9 cellular contexts compared by ENCODE assay signal in the genomic region with DNA sequence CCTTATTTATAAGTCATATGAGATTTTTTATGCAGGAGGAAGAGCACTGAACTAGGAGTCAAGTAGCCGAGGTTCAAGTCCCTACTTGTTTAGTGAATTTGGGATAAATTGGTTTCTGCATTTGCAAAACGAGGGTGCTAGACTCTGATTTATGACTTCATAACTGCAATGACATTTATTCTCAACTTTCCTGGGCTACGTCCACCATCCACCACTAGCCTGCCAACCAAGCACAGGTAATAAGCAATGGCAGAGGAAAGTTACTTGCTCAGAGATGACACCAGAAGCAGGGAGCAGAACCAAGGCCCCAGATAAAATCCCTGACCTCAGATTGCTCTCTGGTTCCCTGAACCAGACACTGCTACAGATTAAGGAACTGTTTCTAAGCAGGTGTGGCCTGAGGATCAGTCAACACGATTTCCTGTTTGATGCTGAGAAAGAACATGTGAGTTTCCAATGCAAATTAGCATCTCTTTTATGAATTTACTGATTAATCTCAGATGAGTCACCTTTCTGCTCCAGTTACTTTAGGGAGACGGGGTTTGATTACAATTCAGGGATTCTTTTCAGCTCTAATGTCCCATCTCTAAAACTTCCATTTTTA. TPM values are rescaled to one million over a fixed set of nuclear protein-coding genes. Genes with fewer than 3 reads are reported as not detected.
A peak's percentile ranks its signal among the peaks of the same experiment; 100 is the strongest.
DNase-seq lines count a peak whose midpoint lies in the region; ATAC-seq and TF ChIP-seq lines count a peak whose summit lies in the region.
"Had no signal": no experiment of that assay in that cellular context is flagged by ENCODE, and none has a peak within 500 bp of the region (broad histone marks: within the 10 kb centered on the region; RNA-seq: fewer than 3 reads in every experiment).

No MANE protein-coding gene starts in this region.

- peaks cover 4% of the 10 kb centered on the region for H3K4me1 Mint-ChIP-seq in activated T-helper 2 cell treated with anti-CD3 and anti-CD28 coated beads, Interferon-gamma antibody, Interleukin-2, Interleukin-4, amounts not matched to agents 10 μg/mL and 5 μg/mL and 100 μg/mL, durations not matched to agents 14 hours and 24 hours and 36 hours (ENCODE audit: low read depth)
- H3K4me1 Mint-ChIP-seq in endodermal cell = peaks cover 36% of the 10 kb centered on the region
- H3K4me1 Mint-ChIP-seq: central memory CD8-positive, alpha-beta T cell had no signal

- ATAC-seq in HG02798 (IDR thresholded peaks at IDR 0.05; ENCODE audit: poor library complexity, unreplicated experiment) = peak; percentile 73
- peak in 3 of 4 donors; percentile 40 to 48 (median 45) for ATAC-seq in psoas muscle

- H4K20me1 ChIP-seq in OCI-LY3 (ENCODE audit: insufficient read depth, low read length) = no peaks in the 10 kb centered on the region

- intact Hi-C loops in psoas muscle (cut with DNase I) = loop anchor here in 1 of 2 donors (5.0 kb wide), 1 partner anchor 51 kb away; the partner anchor contains the start of gene PLPP3
- intact Hi-C loops in activated T-helper 2 cell treated with anti-CD3 and anti-CD28 coated beads, Interferon-gamma antibody, Interleukin-2, Interleukin-4, amounts not matched to agents 10 μg/mL and 5 μg/mL and 100 μg/mL, durations not matched to agents 14 hours and 24 hours and 36 hours (cut with micrococcal nuclease) = no loop called here

- no peak for TF ChIP-seq CTCF in OCI-LY3 (IDR thresholded peaks at IDR 0.05; ENCODE audit: low read depth, low read length)
- TF ChIP-seq CTCF in psoas muscle (IDR thresholded peaks at IDR 0.05) = no peak
- no peak for TF ChIP-seq CTCF in endodermal cell (conservative IDR thresholded peaks at IDR 0.05)

- H3K9me3 Mint-ChIP-seq in activated T-helper 2 cell treated with anti-CD3 and anti-CD28 coated beads, Interferon-gamma antibody, Interleukin-2, Interleukin-4, amounts not matched to agents 10 μg/mL and 5 μg/mL and 100 μg/mL, durations not matched to agents 14 hours and 24 hours and 36 hours = no peaks in the 10 kb centered on the region
- no peaks in the 10 kb centered on the region for H3K9me3 Mint-ChIP-seq in endodermal cell
- H3K9me3 Mint-ChIP-seq: central memory CD8-positive, alpha-beta T cell had no signal

- no peaks in the 10 kb centered on the region for H3K27me3 Mint-ChIP-seq in activated T-helper 2 cell treated with anti-CD3 and anti-CD28 coated beads, Interferon-gamma antibody, Interleukin-2, Interleukin-4, amounts not matched to agents 10 μg/mL and 5 μg/mL and 100 μg/mL, durations not matched to agents 14 hours and 24 hours and 36 hours (ENCODE audit: low read depth)
- H3K27me3 Mint-ChIP-seq in endodermal cell (ENCODE audit: insufficient read depth) = no peaks in the 10 kb centered on the region
- H3K27me3 Mint-ChIP-seq: central memory CD8-positive, alpha-beta T cell had no signal

- H3K27ac Mint-ChIP-seq in activated T-helper 2 cell treated with anti-CD3 and anti-CD28 coated beads, Interferon-gamma antibody, Interleukin-2, Interleukin-4, amounts not matched to agents 10 μg/mL and 5 μg/mL and 100 μg/mL, durations not matched to agents 14 hours and 24 hours and 36 hours = no peak overlapping the region
- H3K27ac Mint-ChIP-seq in endodermal cell = no peak overlapping the region

- peaks cover 45% of the 10 kb centered on the region for H3K4me1 ChIP-seq in OCI-LY3 (ENCODE audit: low read length)
- H3K4me1 ChIP-seq in psoas muscle = peaks cover 55% of the 10 kb centered on the region
- H3K4me1 ChIP-seq in endodermal cell (ENCODE audit: control insufficient read depth, insufficient read depth, low read length) = peaks cover 13% of the 10 kb centered on the region

- peak overlapping the region; percentile 21; the same call in 1 of the 2 replicates for H3K27ac ChIP-seq in OCI-LY3 (ENCODE audit: low read length)
- H3K27ac ChIP-seq in psoas muscle = peak overlapping the region; percentile 34
- no peak overlapping the region for H3K27ac ChIP-seq in endodermal cell (ENCODE audit: low read depth, low read length)

- DNase-seq in NCI-H2196 (lab: John Stamatoyannopoulos, UW; ENCODE audit: unreplicated experiment) = peak; percentile 23
- DNase-seq in NCI-H2196 treated with DMSO at 0.1 percent for 48 hours (lab: John Stamatoyannopoulos, UW; ENCODE audit: unreplicated experiment) = no peak
- DNase-seq in psoas muscle = no peak
- no peak for DNase-seq in activated T-helper 2 cell treated with anti-CD3 and anti-CD28 coated beads, Interferon-gamma antibody, Interleukin-2, Interleukin-4, amounts not matched to agents 10 μg/mL and 5 μg/mL and 100 μg/mL, durations not matched to agents 14 hours and 24 hours and 36 hours (ENCODE audit: low spot score)
- no peak for DNase-seq in endodermal cell
- no peak for DNase-seq in anterior cingulate cortex (lab: John Stamatoyannopoulos, UW)

- H3K4me3 Mint-ChIP-seq in activated T-helper 2 cell treated with anti-CD3 and anti-CD28 coated beads, Interferon-gamma antibody, Interleukin-2, Interleukin-4, amounts not matched to agents 10 μg/mL and 5 μg/mL and 100 μg/mL, durations not matched to agents 14 hours and 24 hours and 36 hours (ENCODE audit: low read depth) = no peak overlapping the region
- no peak overlapping the region for H3K4me3 Mint-ChIP-seq in endodermal cell
- H3K4me3 Mint-ChIP-seq: central memory CD8-positive, alpha-beta T cell had no signal

- H3K4me3 ChIP-seq in OCI-LY3 (ENCODE audit: low read length) (peak overlapping the region; percentile 17; the same call in 1 of the 2 replicates), psoas muscle (no peak overlapping the region), endodermal cell (ENCODE audit: low read length) (no peak overlapping the region)

- H3K9ac ChIP-seq in OCI-LY3 (ENCODE audit: low read length) (no peak overlapping the region), endodermal cell (ENCODE audit: extremely low read depth, low read length, poor library complexity, severe bottlenecking) (no peak overlapping the region)

- H2AFZ ChIP-seq in OCI-LY3 (ENCODE audit: low read depth, low read length) = no peak overlapping the region

- WGBS in psoas muscle, 3 donors = 16 to 25% (median 16%) methylated on average over 5 of the region's 5 CpGs
- WGBS in endodermal cell (ENCODE audit: insufficient coverage in 1 of 2, insufficient read length in 1 of 2), 2 experiments = 86 to 89% methylated on average over 4 to 5 of the region's 5 CpGs

- H3K79me2 ChIP-seq in OCI-LY3 (ENCODE audit: low read length) = no peaks in the 10 kb centered on the region

- H3K36me3 ChIP-seq in OCI-LY3 (replicated peaks; ENCODE audit: low read depth, low read length) = no peaks in the 10 kb centered on the region
- H3K36me3 ChIP-seq in psoas muscle (ENCODE audit: insufficient read depth in 1 of 2, low read depth in 1 of 2) = peaks cover 6 to 32% of the 10 kb centered on the region in 2 donors
- peaks cover 24% of the 10 kb centered on the region for H3K36me3 ChIP-seq in endodermal cell (ENCODE audit: control insufficient read depth, insufficient read depth, low read length)

- peaks cover 4% of the 10 kb centered on the region; the same call in 1 of the 2 replicates for H3K27me3 ChIP-seq in OCI-LY3 (ENCODE audit: low read depth, low read length)
- no peaks in the 10 kb centered on the region for H3K27me3 ChIP-seq in psoas muscle (ENCODE audit: insufficient read depth in 3 of 3, low read length in 2 of 3)
- no peaks in the 10 kb centered on the region for H3K27me3 ChIP-seq in endodermal cell (ENCODE audit: control insufficient read depth, insufficient read depth, low read length, poor library complexity, severe bottlenecking)

- H3K4me2 ChIP-seq in OCI-LY3 (ENCODE audit: low read length) = peak overlapping the region; percentile 57

- no peaks in the 10 kb centered on the region for H3K36me3 Mint-ChIP-seq in activated T-helper 2 cell treated with anti-CD3 and anti-CD28 coated beads, Interferon-gamma antibody, Interleukin-2, Interleukin-4, amounts not matched to agents 10 μg/mL and 5 μg/mL and 100 μg/mL, durations not matched to agents 14 hours and 24 hours and 36 hours (ENCODE audit: low read depth)
- peaks cover 36% of the 10 kb centered on the region for H3K36me3 Mint-ChIP-seq in endodermal cell (ENCODE audit: low read depth)

- H3K9me3 ChIP-seq in OCI-LY3 (ENCODE audit: insufficient read depth, low read length) (no peaks in the 10 kb centered on the region), psoas muscle (no peaks in the 10 kb centered on the region), endodermal cell (ENCODE audit: control insufficient read depth, low read length) (no peaks in the 10 kb centered on the region)

RNA-seq across cellular contexts. Expression of gene PLPP3, which starts 52.7 kb away (rescaled TPM):
- total RNA-seq in psoas muscle (10 to 100 TPM; 35.5 to 51.0 (median 43.6) TPM), endodermal cell (10 to 100 TPM; 39.2 to 55.2 TPM)
- 10 to 100 TPM; 41.2 to 69.1 (median 46.3) TPM for polyA plus RNA-seq in psoas muscle
- total RNA-seq in activated T-helper 2 cell treated with anti-CD3 and anti-CD28 coated beads, Interferon-gamma antibody, Interleukin-2, Interleukin-4, amounts not matched to agents 10 μg/mL and 5 μg/mL and 100 μg/mL, durations not matched to agents 14 hours and 24 hours and 36 hours = not detected in 2 replicates
- 45.8 TPM for polyA plus RNA-seq in endodermal cell (2013, experiment 1 of 2)
- polyA plus RNA-seq in endodermal cell (2013, experiment 2 of 2) = 38.6 TPM

Comparison
In these comparisons a context has a peak if more than half of its experiments do, and no peak if none do; other contexts are left out.
1. RNA of gene PLPP3, which starts 52.7 kb away (total RNA-seq): 39.2 to 55.2 TPM in endodermal cell and 35.5 to 51.0 TPM in psoas muscle; not detected in activated T-helper 2 cell treated with anti-CD3 and anti-CD28 coated beads, Interferon-gamma antibody, Interleukin-2, Interleukin-4, amounts not matched to agents 10 μg/mL and 5 μg/mL and 100 μg/mL, durations not matched to agents 14 hours and 24 hours and 36 hours; every median in the first group is over 10 times any median in the second.